In genomic region chr20:44089987-44090674, GRCh38 we compare ENCODE assay signal across 8 cellular contexts.
DNase-seq lines count a peak whose midpoint lies in the region; ATAC-seq and TF ChIP-seq lines count a peak whose summit lies in the region.

No MANE protein-coding gene starts in this region.

- DNase-seq in AG08395 (ENCODE audit: low spot score), result peak; percentile 62
- peak; percentile 64 for DNase-seq in NOMO-1 treated with DMSO at 0.1 percent for 48 hours (lab: John Stamatoyannopoulos, UW; ENCODE audit: unreplicated experiment)
- DNase-seq in foreskin keratinocyte, result peak; percentile 93 to 97
- DNase-seq in T-helper 17 cell, result no peak
- DNase-seq in SKM-1 (lab: John Stamatoyannopoulos, UW; ENCODE audit: unreplicated experiment), result no peak

- no peak overlapping the region for H3K27ac Mint-ChIP-seq in T-helper 17 cell

- H3K4me1 Mint-ChIP-seq in T-helper 17 cell, result peaks cover 6% of the 10 kb centered on the region

- H3K27ac ChIP-seq in foreskin keratinocyte, result no peak overlapping the region

- no peak for TF ChIP-seq CTCF in foreskin keratinocyte (conservative IDR thresholded peaks at IDR 0.05)

- H3K27me3 ChIP-seq in foreskin keratinocyte, result no peaks in the 10 kb centered on the region

- H3K4me3 Mint-ChIP-seq in T-helper 17 cell, result no peak overlapping the region

- peaks cover 43% of the 10 kb centered on the region for H3K27me3 Mint-ChIP-seq in T-helper 17 cell

- H3K4me1 ChIP-seq in foreskin keratinocyte, result peaks cover 4% of the 10 kb centered on the region

- H3K9me3 ChIP-seq in T-helper 17 cell (ENCODE audit: control insufficient read depth, low read length, poor library complexity, severe bottlenecking), result no peaks in the 10 kb centered on the region

- ATAC-seq in GM18909 (IDR thresholded peaks at IDR 0.05; ENCODE audit: poor library complexity, unreplicated experiment) (peak; percentile 53), foreskin keratinocyte (peak; percentile 91), HG03565 (IDR thresholded peaks at IDR 0.05; ENCODE audit: unreplicated experiment) (no peak), T-helper 17 cell (no peak), GM21390 (IDR thresholded peaks at IDR 0.05; ENCODE audit: unreplicated experiment) (no peak)

- H3K36me3 Mint-ChIP-seq in T-helper 17 cell (ENCODE audit: low read depth), result peaks cover 2% of the 10 kb centered on the region

Comparison
In these comparisons a context has a peak if more than half of its experiments do, and no peak if none do; other contexts are left out.
1. DNase-seq: peak in AG08395 (single experiment), NOMO-1 treated with DMSO at 0.1 percent for 48 hours (single experiment) and foreskin keratinocyte (2 of 2); none in T-helper 17 cell (0 of 3) and SKM-1 (single experiment).
2. ATAC-seq: peak in GM18909 (single experiment) and foreskin keratinocyte (single experiment); none in HG03565 (single experiment), T-helper 17 cell (single experiment) and GM21390 (single experiment).